Comparison of ENCODE assay signal across 30 cellular contexts in genomic region chr1:2202843-2203601, GRCh38. TPM values are rescaled to one million over a fixed set of nuclear protein-coding genes. Genes with fewer than 3 reads are reported as not detected.
DNase-seq lines count a peak whose midpoint lies in the region; ATAC-seq and TF ChIP-seq lines count a peak whose summit lies in the region.
"Had no signal": no experiment of that assay in that cellular context is flagged by ENCODE, and none has a peak within 500 bp of the region (broad histone marks: within the 10 kb centered on the region; RNA-seq: fewer than 3 reads in every experiment).

No MANE protein-coding gene starts in this region.

- H3K36me3 ChIP-seq in gastroesophageal sphincter (no peaks in the 10 kb centered on the region), neural progenitor cell (no peaks in the 10 kb centered on the region), suprapubic skin (no peaks in the 10 kb centered on the region)
- H3K36me3 ChIP-seq: prostate gland had no signal

- no peaks in the 10 kb centered on the region for H3K27me3 ChIP-seq in gastroesophageal sphincter
- peaks cover 12% of the 10 kb centered on the region for H3K27me3 ChIP-seq in neural progenitor cell
- H3K27me3 ChIP-seq in suprapubic skin = no peaks in the 10 kb centered on the region
- H3K27me3 ChIP-seq: dorsolateral prefrontal cortex had no signal

- TF ChIP-seq EP300 in gastroesophageal sphincter (IDR thresholded peaks at IDR 0.05) (no peak), suprapubic skin (IDR thresholded peaks at IDR 0.05) (no peak)

- TF ChIP-seq POLR2A in gastroesophageal sphincter (IDR thresholded peaks at IDR 0.05) (no peak), suprapubic skin (IDR thresholded peaks at IDR 0.05) (no peak)

- H3K4me3 ChIP-seq in gastroesophageal sphincter (no peak overlapping the region), neural progenitor cell (no peak overlapping the region), suprapubic skin (no peak overlapping the region)
- H3K4me3 ChIP-seq: GM23248, prostate gland had no signal

- H3K79me2 ChIP-seq in neural progenitor cell (ENCODE audit: low read depth) = peaks cover 7% of the 10 kb centered on the region

- H2AFZ ChIP-seq in neural progenitor cell (replicated peaks) = no peak overlapping the region
- H2AFZ ChIP-seq: GM23248 had no signal

- BruUV-seq in Calu3 (replicated peaks; lab: Mats Ljungman, UMichigan) = no TSS peak

- ATAC-seq in gastroesophageal sphincter = no peak
- ATAC-seq: left colon; PC-3; Right ventricle myocardium inferior; SK-N-SH treated with all-trans-retinoic acid at 6 μM for 48 hours; stimulated activated naive B cell treated with anti-CD40 and anti-IgM and Interleukin-4, amounts not matched to agents 10 μg/mL and 1 μg/mL and 100 μg/mL, for 72 hours; T-helper 17 cell had no signal

- intact Hi-C loops in activated naive CD4-positive, alpha-beta T cell treated with anti-CD3 and anti-CD28 coated beads for 36 hours (cut with micrococcal nuclease) = no loop called here
- intact Hi-C loops in Calu3 (cut with micrococcal nuclease; ENCODE audit: unreplicated experiment) = no loop called here

- no peaks in the 10 kb centered on the region for H4K20me1 ChIP-seq in neural progenitor cell (ENCODE audit: low read depth)

- no peak overlapping the region for H3K4me3 Mint-ChIP-seq in activated naive CD4-positive, alpha-beta T cell treated with anti-CD3 and anti-CD28 coated beads, Interleukin-2, amount 50 U/mL, for 24 hours
- no peak overlapping the region for H3K4me3 Mint-ChIP-seq in activated naive CD4-positive, alpha-beta T cell treated with anti-CD3 and anti-CD28 coated beads for 36 hours
- H3K4me3 Mint-ChIP-seq in neural progenitor cell (peak overlapping the region; percentile 21), Calu3 (ENCODE audit: low read depth, unreplicated experiment) (no peak overlapping the region)
- H3K4me3 Mint-ChIP-seq: activated naive CD4-positive, alpha-beta T cell treated with anti-CD3 and anti-CD28 coated beads, Interleukin-2, amount 10 ng/mL, durations not matched to agents 7 days and 5 days; T-helper 17 cell had no signal

- no peaks in the 10 kb centered on the region for H3K27me3 Mint-ChIP-seq in activated naive CD4-positive, alpha-beta T cell treated with anti-CD3 and anti-CD28 coated beads, Interleukin-2, amount 50 U/mL, for 24 hours
- no peaks in the 10 kb centered on the region for H3K27me3 Mint-ChIP-seq in activated naive CD4-positive, alpha-beta T cell treated with anti-CD3 and anti-CD28 coated beads for 36 hours (ENCODE audit: low read depth)
- peaks cover 10% of the 10 kb centered on the region for H3K27me3 Mint-ChIP-seq in neural progenitor cell (ENCODE audit: insufficient read depth, low read depth)
- H3K27me3 Mint-ChIP-seq in Calu3 (ENCODE audit: unreplicated experiment) = no peaks in the 10 kb centered on the region
- H3K27me3 Mint-ChIP-seq: stimulated activated naive B cell treated with anti-CD40 and anti-IgM and Interleukin-4, amounts not matched to agents 10 μg/mL and 1 μg/mL and 100 μg/mL, for 72 hours; T-helper 17 cell had no signal

- 55 to 71% methylated on average over 1 to 2 of the region's 15 CpGs for WGBS in gastroesophageal sphincter (ENCODE audit: low coverage in 1 of 2), 2 donors
- WGBS in suprapubic skin = 95% methylated on average over 10 of the region's 15 CpGs

- H3K4me2 ChIP-seq in neural progenitor cell = no peak overlapping the region

- no peaks in the 10 kb centered on the region for H3K36me3 Mint-ChIP-seq in activated naive CD4-positive, alpha-beta T cell treated with anti-CD3 and anti-CD28 coated beads, Interleukin-2, amount 50 U/mL, for 24 hours
- no peaks in the 10 kb centered on the region for H3K36me3 Mint-ChIP-seq in activated naive CD4-positive, alpha-beta T cell treated with anti-CD3 and anti-CD28 coated beads for 36 hours (ENCODE audit: low read depth)
- H3K36me3 Mint-ChIP-seq in neural progenitor cell (no peaks in the 10 kb centered on the region), Calu3 (ENCODE audit: insufficient read depth, unreplicated experiment) (peaks cover 19% of the 10 kb centered on the region)
- H3K36me3 Mint-ChIP-seq: activated naive CD4-positive, alpha-beta T cell treated with anti-CD3 and anti-CD28 coated beads, Interleukin-2, amount 10 ng/mL, durations not matched to agents 7 days and 5 days; brain; stimulated activated naive B cell treated with anti-CD40 and anti-IgM and Interleukin-4, amounts not matched to agents 10 μg/mL and 1 μg/mL and 100 μg/mL, for 72 hours had no signal

- CTCF ChIA-PET in activated naive CD4-positive, alpha-beta T cell treated with anti-CD3 and anti-CD28 coated beads for 36 hours (lab: Charles Lee) = interaction anchor here (1.5 to 2.5 kb wide), 3 partner anchors 8 to 179 kb away, joined by 3 to 11 read pairs (median 7); partner anchors contain the start of gene FAAP20
- CTCF ChIA-PET in Calu3 (lab: Charles Lee) = interaction anchor here (0.6 kb wide), 1 partner anchor 166 kb away, joined by 6 read pairs; no protein-coding TSS in a partner anchor

- peak overlapping the region in 3 of 4 donors; percentile 87 to 96 (median 93) for H3K27ac ChIP-seq in gastroesophageal sphincter
- no peak overlapping the region for H3K27ac ChIP-seq in neural progenitor cell
- H3K27ac ChIP-seq in suprapubic skin = peak overlapping the region; percentile 76
- H3K27ac ChIP-seq: 22Rv1, GM23248 had no signal

- peaks cover 25% of the 10 kb centered on the region for H3F3A ChIP-seq in neural progenitor cell (ENCODE audit: low read depth)

- no peak for TF ChIP-seq CTCF in gastroesophageal sphincter (IDR thresholded peaks at IDR 0.05)
- no peak for TF ChIP-seq CTCF in neural progenitor cell (IDR thresholded peaks at IDR 0.05)
- no peak for TF ChIP-seq CTCF in suprapubic skin (IDR thresholded peaks at IDR 0.05)
- no peak for TF ChIP-seq CTCF in Calu3 (IDR thresholded peaks at IDR 0.05; ENCODE audit: unreplicated experiment)

- H3K4me1 ChIP-seq in gastroesophageal sphincter (peaks cover 0 to 82% (median 58%) of the 10 kb centered on the region in 3 donors), neural progenitor cell (peaks cover 18% of the 10 kb centered on the region), suprapubic skin (peaks cover 69% of the 10 kb centered on the region)

- H3K4me1 Mint-ChIP-seq in activated naive CD4-positive, alpha-beta T cell treated with anti-CD3 and anti-CD28 coated beads, Interleukin-2, amount 50 U/mL, for 24 hours = peaks cover 19% of the 10 kb centered on the region
- H3K4me1 Mint-ChIP-seq in activated naive CD4-positive, alpha-beta T cell treated with anti-CD3 and anti-CD28 coated beads for 36 hours (ENCODE audit: low read depth) = peaks cover 15% of the 10 kb centered on the region
- H3K4me1 Mint-ChIP-seq in neural progenitor cell = peaks cover 29% of the 10 kb centered on the region
- peaks cover 13% of the 10 kb centered on the region for H3K4me1 Mint-ChIP-seq in Calu3 (ENCODE audit: low read depth, unreplicated experiment)

- H3K9me3 Mint-ChIP-seq in activated naive CD4-positive, alpha-beta T cell treated with anti-CD3 and anti-CD28 coated beads, Interleukin-2, amount 50 U/mL, for 24 hours = no peaks in the 10 kb centered on the region
- H3K9me3 Mint-ChIP-seq in activated naive CD4-positive, alpha-beta T cell treated with anti-CD3 and anti-CD28 coated beads for 36 hours = no peaks in the 10 kb centered on the region
- no peaks in the 10 kb centered on the region for H3K9me3 Mint-ChIP-seq in neural progenitor cell
- no peaks in the 10 kb centered on the region for H3K9me3 Mint-ChIP-seq in Calu3 (ENCODE audit: low read depth, unreplicated experiment)
- H3K9me3 Mint-ChIP-seq: activated naive CD4-positive, alpha-beta T cell treated with anti-CD3 and anti-CD28 coated beads, Interleukin-2, amount 10 ng/mL, durations not matched to agents 7 days and 5 days; brain; stimulated activated naive B cell treated with anti-CD40 and anti-IgM and Interleukin-4, amounts not matched to agents 10 μg/mL and 1 μg/mL and 100 μg/mL, for 72 hours had no signal

- H3K9me3 ChIP-seq in gastroesophageal sphincter (no peaks in the 10 kb centered on the region), neural progenitor cell (ENCODE audit: low read depth) (no peaks in the 10 kb centered on the region), suprapubic skin (no peaks in the 10 kb centered on the region)
- H3K9me3 ChIP-seq: prostate gland had no signal

- H3K27ac Mint-ChIP-seq in activated naive CD4-positive, alpha-beta T cell treated with anti-CD3 and anti-CD28 coated beads, Interleukin-2, amount 50 U/mL, for 24 hours = peak overlapping the region; percentile 62
- no peak overlapping the region for H3K27ac Mint-ChIP-seq in activated naive CD4-positive, alpha-beta T cell treated with anti-CD3 and anti-CD28 coated beads for 36 hours
- H3K27ac Mint-ChIP-seq in neural progenitor cell = no peak overlapping the region
- H3K27ac Mint-ChIP-seq in Calu3 (ENCODE audit: unreplicated experiment) = no peak overlapping the region
- H3K27ac Mint-ChIP-seq: activated naive CD4-positive, alpha-beta T cell treated with anti-CD3 and anti-CD28 coated beads, Interleukin-2, amount 10 ng/mL, durations not matched to agents 7 days and 5 days; brain; stimulated activated naive B cell treated with anti-CD40 and anti-IgM and Interleukin-4, amounts not matched to agents 10 μg/mL and 1 μg/mL and 100 μg/mL, for 72 hours; T-helper 17 cell had no signal

- no peak overlapping the region for H3K9ac ChIP-seq in neural progenitor cell

- DNase-seq in activated naive CD4-positive, alpha-beta T cell treated with anti-CD3 and anti-CD28 coated beads for 36 hours = no peak
- DNase-seq in neural progenitor cell (ENCODE audit: low spot score) (no peak), suprapubic skin (ENCODE audit: low spot score in 2 of 2) (peak in 1 of 2 donors; percentile 65), Calu3 (no peak), NCI-H526 treated with DMSO at 0.1 percent for 48 hours (lab: John Stamatoyannopoulos, UW) (no peak), NCI-H2107 treated with DMSO at 0.1 percent for 48 hours (lab: John Stamatoyannopoulos, UW; ENCODE audit: unreplicated experiment) (no peak)
- DNase-seq: activated CD4-positive, alpha-beta T cell treated with anti-CD3 and anti-CD28 coated beads, Interleukin-2, amount 50 U/mL, for 48 hours; activated CD4-positive, CD25-positive, alpha-beta regulatory T cell treated with anti-CD3 and anti-CD28 coated beads, Interleukin-2, amount 50 U/mL, for 72 hours; activated naive CD4-positive, alpha-beta T cell treated with anti-CD3 and anti-CD28 coated beads, Interleukin-2, amount 10 ng/mL, durations not matched to agents 7 days and 5 days; cerebellar nuclear complex; foreskin melanocyte; GM23248; hippocampal formation; KG1; left colon; NCI-H1105 treated with DMSO at 0.1 percent for 48 hours; NCI-H1930; NCI-H524 treated with DMSO at 0.1 percent for 48 hours; NK-92 treated with Interleukin-12 subunit alpha and Interleukin-12 subunit beta, amount 100 ng/mL, for 24 hours; PC-3; stimulated activated naive B cell treated with anti-CD40 and anti-IgM and Interleukin-4, amounts not matched to agents 10 μg/mL and 1 μg/mL and 100 μg/mL, for 72 hours; T-helper 17 cell had no signal

RNA-seq across cellular contexts. Expression of gene FAAP20, which starts 8.4 kb away (rescaled TPM):
- total RNA-seq in activated naive CD4-positive, alpha-beta T cell treated with anti-CD3 and anti-CD28 coated beads for 36 hours = 10 to 100 TPM; 48.2 to 54.4 TPM
- total RNA-seq in gastroesophageal sphincter (10 to 100 TPM; 25.8 to 51.1 (median 43.3) TPM), neural progenitor cell (ENCODE audit: low replicate concordance) (11.3 and 68.2 TPM in 2 replicates), suprapubic skin (10 to 100 TPM; 18.6 to 47.3 (median 24.9) TPM), Calu3 (2022) (36.3 and 42.9 TPM in 2 replicates)

RNA-seq across cellular contexts. Expression of gene SKI, which starts 25.1 kb away (rescaled TPM):
- 10 to 100 TPM; 25.5 to 26.3 TPM for total RNA-seq in activated naive CD4-positive, alpha-beta T cell treated with anti-CD3 and anti-CD28 coated beads for 36 hours
- total RNA-seq in gastroesophageal sphincter (100 to 1,000 TPM in 1 of 4 donors, 10 to 100 TPM in 3; 60.2 to 157 (median 79.0) TPM), neural progenitor cell (ENCODE audit: low replicate concordance) (7.4 and 15.7 TPM in 2 replicates), suprapubic skin (10 to 100 TPM; 51.8 to 91.2 (median 68.1) TPM), Calu3 (2022) (32.8 and 33.8 TPM in 2 replicates)
